Comparison of ENCODE assay signal across 8 cellular contexts in genomic region chr13:72728290-72728605, GRCh38. TPM values are rescaled to one million over a fixed set of nuclear protein-coding genes. Genes with fewer than 3 reads are reported as not detected.
DNase-seq lines count a peak whose midpoint lies in the region; ATAC-seq and TF ChIP-seq lines count a peak whose summit lies in the region.

No MANE protein-coding gene starts in this region.

- H3K9me3 Mint-ChIP-seq in CD4-positive, CD25-positive, alpha-beta regulatory T cell: peaks cover 0 to 2% (median 0%) of the 10 kb centered on the region in 7 donors
- peaks cover 14% of the 10 kb centered on the region for H3K9me3 Mint-ChIP-seq in neural progenitor cell

- H2AFZ ChIP-seq in neural progenitor cell (replicated peaks): peak overlapping the region; percentile 79

- peak in 1 of 3 donors; percentile 7 for DNase-seq in CD4-positive, CD25-positive, alpha-beta regulatory T cell
- DNase-seq in MG63 (no peak), neural progenitor cell (ENCODE audit: low spot score) (no peak), GF-D8 (lab: John Stamatoyannopoulos, UW) (no peak), NCI-H2107 (lab: John Stamatoyannopoulos, UW) (no peak), NCI-H345 treated with DMSO at 0.1 percent for 48 hours (lab: John Stamatoyannopoulos, UW; ENCODE audit: unreplicated experiment) (no peak)

- H3K79me2 ChIP-seq in neural progenitor cell (ENCODE audit: low read depth): peaks cover 91% of the 10 kb centered on the region

- H4K20me1 ChIP-seq in neural progenitor cell (ENCODE audit: low read depth): peaks cover 8% of the 10 kb centered on the region

- peaks cover 6% of the 10 kb centered on the region for H3K36me3 ChIP-seq in CD4-positive, CD25-positive, alpha-beta regulatory T cell (ENCODE audit: control insufficient read depth, insufficient read depth, low read length)
- H3K36me3 ChIP-seq in MG63 (peaks cover 45% of the 10 kb centered on the region), duodenal mucosa (ENCODE audit: control insufficient read depth in 1 of 2, insufficient read depth in 2 of 2, low read length in 2 of 2) (peaks cover 3 to 11% of the 10 kb centered on the region in 2 donors), neural progenitor cell (peaks cover 10% of the 10 kb centered on the region)

- peak overlapping the region; percentile 67 to 76 for H3K9ac ChIP-seq in duodenal mucosa (ENCODE audit: low read depth in 1 of 2, low read length in 2 of 2)
- H3K9ac ChIP-seq in neural progenitor cell: peak overlapping the region; percentile 38

- H3K9me3 ChIP-seq in CD4-positive, CD25-positive, alpha-beta regulatory T cell (ENCODE audit: control insufficient read depth in 2 of 2, low read length in 2 of 2): no peaks in the 10 kb centered on the region
- H3K9me3 ChIP-seq in MG63 (0 out of 2 replicates have a peak, but pooled peaks cover 3% of the 10 kb centered on the region), duodenal mucosa (ENCODE audit: control insufficient read depth in 1 of 2, low read length in 2 of 2) (no peaks in the 10 kb centered on the region), neural progenitor cell (ENCODE audit: low read depth) (no peaks in the 10 kb centered on the region)

- H3K4me1 ChIP-seq in CD4-positive, CD25-positive, alpha-beta regulatory T cell (ENCODE audit: control insufficient read depth, insufficient read depth, low read length, poor library complexity, severe bottlenecking): peaks cover 41% of the 10 kb centered on the region
- H3K4me1 ChIP-seq in duodenal mucosa (ENCODE audit: control insufficient read depth in 1 of 2, insufficient read depth in 2 of 2, low read length in 2 of 2) (peaks cover 20 to 23% of the 10 kb centered on the region in 2 donors), neural progenitor cell (peaks cover 21% of the 10 kb centered on the region)

- peak overlapping the region; percentile 73 for H3K27ac ChIP-seq in CD4-positive, CD25-positive, alpha-beta regulatory T cell (ENCODE audit: insufficient read depth, low read length, poor library complexity, severe bottlenecking)
- H3K27ac ChIP-seq in duodenal mucosa (ENCODE audit: low read depth, low read length): no peak overlapping the region
- no peak overlapping the region for H3K27ac ChIP-seq in neural progenitor cell

- peaks cover 15% of the 10 kb centered on the region for H3K36me3 Mint-ChIP-seq in CD4-positive, CD25-positive, alpha-beta regulatory T cell
- H3K36me3 Mint-ChIP-seq in neural progenitor cell: peaks cover 33% of the 10 kb centered on the region

- H3K4me1 Mint-ChIP-seq in CD4-positive, CD25-positive, alpha-beta regulatory T cell: peaks cover 34 to 64% (median 50%) of the 10 kb centered on the region in 4 donors
- H3K4me1 Mint-ChIP-seq in neural progenitor cell: peaks cover 22% of the 10 kb centered on the region

- TF ChIP-seq CTCF in neural progenitor cell (IDR thresholded peaks at IDR 0.05): no peak

- H3K27me3 ChIP-seq in CD4-positive, CD25-positive, alpha-beta regulatory T cell (ENCODE audit: control insufficient read depth, insufficient read depth, low read length): no peaks in the 10 kb centered on the region
- H3K27me3 ChIP-seq in MG63 (no peaks in the 10 kb centered on the region), duodenal mucosa (ENCODE audit: control insufficient read depth in 1 of 2, insufficient read depth in 2 of 2, low read length in 2 of 2) (no peaks in the 10 kb centered on the region), neural progenitor cell (no peaks in the 10 kb centered on the region)

- no peaks in the 10 kb centered on the region for H3F3A ChIP-seq in neural progenitor cell (ENCODE audit: low read depth)

- H3K4me2 ChIP-seq in neural progenitor cell: peak overlapping the region; percentile 88

- no peaks in the 10 kb centered on the region for H3K27me3 Mint-ChIP-seq in CD4-positive, CD25-positive, alpha-beta regulatory T cell
- peaks cover 3% of the 10 kb centered on the region for H3K27me3 Mint-ChIP-seq in neural progenitor cell (ENCODE audit: insufficient read depth, low read depth)

- peak overlapping the region; percentile 89 to 92 (median 90) for H3K27ac Mint-ChIP-seq in CD4-positive, CD25-positive, alpha-beta regulatory T cell
- H3K27ac Mint-ChIP-seq in neural progenitor cell: peak overlapping the region; percentile 90

- H3K4me3 Mint-ChIP-seq in CD4-positive, CD25-positive, alpha-beta regulatory T cell: peak overlapping the region; percentile 91 to 97 (median 96)
- peak overlapping the region; percentile 99 for H3K4me3 Mint-ChIP-seq in neural progenitor cell

- ATAC-seq in CD4-positive, CD25-positive, alpha-beta regulatory T cell (ENCODE audit: low read depth in 2 of 2): no peak
- no peak for ATAC-seq in GM18511 (IDR thresholded peaks at IDR 0.05; ENCODE audit: unreplicated experiment)

- peak overlapping the region; percentile 93 for H3K4me3 ChIP-seq in CD4-positive, CD25-positive, alpha-beta regulatory T cell (ENCODE audit: low read depth, low read length)
- peak overlapping the region; percentile 98 for H3K4me3 ChIP-seq in MG63
- peak overlapping the region; percentile 92 to 96 for H3K4me3 ChIP-seq in duodenal mucosa (ENCODE audit: low read depth in 1 of 2, low read length in 2 of 2)
- peak overlapping the region; percentile 67 for H3K4me3 ChIP-seq in neural progenitor cell

RNA-seq across cellular contexts. Expression of gene BORA, which starts 0.5 kb away (rescaled TPM):
- total RNA-seq in CD4-positive, CD25-positive, alpha-beta regulatory T cell: 7.0 TPM
- polyA plus RNA-seq in CD4-positive, CD25-positive, alpha-beta regulatory T cell: 10 to 100 TPM in 3 of 4 donors, 1 to 10 TPM in 1; 9.2 to 13.1 (median 11.4) TPM
- 14.8 and 42.6 TPM in 2 replicates for total RNA-seq in MG63 (2014; rRNA removed; shearing (Covaris generic); ENCODE audit: low replicate concordance)
- total RNA-seq in neural progenitor cell (ENCODE audit: low replicate concordance): 51.9 and 52.0 TPM in 2 replicates

RNA-seq across cellular contexts. Expression of gene MZT1, which starts 0.8 kb away (rescaled TPM):
- total RNA-seq in CD4-positive, CD25-positive, alpha-beta regulatory T cell: 8.8 TPM
- polyA plus RNA-seq in CD4-positive, CD25-positive, alpha-beta regulatory T cell: 1 to 10 TPM; 6.1 to 8.0 (median 7.2) TPM
- 36.4 and 63.3 TPM in 2 replicates for total RNA-seq in MG63 (2014; rRNA removed; shearing (Covaris generic); ENCODE audit: low replicate concordance)
- total RNA-seq in neural progenitor cell (ENCODE audit: low replicate concordance): 63.5 and 80.3 TPM in 2 replicates

RNA-seq across cellular contexts. Expression of gene DIS3, which starts 53.5 kb away (rescaled TPM):
- total RNA-seq in CD4-positive, CD25-positive, alpha-beta regulatory T cell: 46.7 TPM
- 10 to 100 TPM; 15.1 to 19.3 (median 18.3) TPM for polyA plus RNA-seq in CD4-positive, CD25-positive, alpha-beta regulatory T cell
- total RNA-seq in MG63 (2014; rRNA removed; shearing (Covaris generic); ENCODE audit: low replicate concordance): 29.7 and 42.5 TPM in 2 replicates
- total RNA-seq in neural progenitor cell (ENCODE audit: low replicate concordance): 39.1 and 62.0 TPM in 2 replicates

RNA-seq across cellular contexts. Expression of gene PIBF1, which starts 53.7 kb away (rescaled TPM):
- total RNA-seq in CD4-positive, CD25-positive, alpha-beta regulatory T cell: 34.1 TPM
- polyA plus RNA-seq in CD4-positive, CD25-positive, alpha-beta regulatory T cell: 10 to 100 TPM; 13.6 to 21.4 (median 18.5) TPM
- total RNA-seq in MG63 (2014; rRNA removed; shearing (Covaris generic); ENCODE audit: low replicate concordance): 8.5 and 9.3 TPM in 2 replicates
- total RNA-seq in neural progenitor cell (ENCODE audit: low replicate concordance): 23.5 and 44.8 TPM in 2 replicates
